ENCODE assay signal across 1 cellular context in genomic region chr1:31771891-31772668, GRCh38.
TF ChIP-seq lines count a peak whose summit lies in the region.

No MANE protein-coding gene starts in this region.

TF ChIP-seq in GM12878, 131 proteins besides CTCF, POLR2A, EP300 and RAD21 (continued from another document):
- peak; percentile 34; the same call in 1 of the 2 replicates for TF ChIP-seq E2F4 (IDR thresholded peaks at IDR 0.05; ENCODE audit: low read depth, low read length)
- TF ChIP-seq EZH2 (IDR thresholded peaks at IDR 0.05; ENCODE audit: borderline replicate concordance, control insufficient read depth, low read depth, low read length) = 0 out of 2 replicates have a peak, but pooled peaks have one; percentile 6
- peak in 1 of 2 experiments; percentile 48; a peak in 2 of 4 replicates for TF ChIP-seq BHLHE40 (IDR thresholded peaks at IDR 0.05; ENCODE audit: borderline replicate concordance in 1 of 2, low read depth in 2 of 2, low read length in 1 of 2)
- TF ChIP-seq, protein P1, sequence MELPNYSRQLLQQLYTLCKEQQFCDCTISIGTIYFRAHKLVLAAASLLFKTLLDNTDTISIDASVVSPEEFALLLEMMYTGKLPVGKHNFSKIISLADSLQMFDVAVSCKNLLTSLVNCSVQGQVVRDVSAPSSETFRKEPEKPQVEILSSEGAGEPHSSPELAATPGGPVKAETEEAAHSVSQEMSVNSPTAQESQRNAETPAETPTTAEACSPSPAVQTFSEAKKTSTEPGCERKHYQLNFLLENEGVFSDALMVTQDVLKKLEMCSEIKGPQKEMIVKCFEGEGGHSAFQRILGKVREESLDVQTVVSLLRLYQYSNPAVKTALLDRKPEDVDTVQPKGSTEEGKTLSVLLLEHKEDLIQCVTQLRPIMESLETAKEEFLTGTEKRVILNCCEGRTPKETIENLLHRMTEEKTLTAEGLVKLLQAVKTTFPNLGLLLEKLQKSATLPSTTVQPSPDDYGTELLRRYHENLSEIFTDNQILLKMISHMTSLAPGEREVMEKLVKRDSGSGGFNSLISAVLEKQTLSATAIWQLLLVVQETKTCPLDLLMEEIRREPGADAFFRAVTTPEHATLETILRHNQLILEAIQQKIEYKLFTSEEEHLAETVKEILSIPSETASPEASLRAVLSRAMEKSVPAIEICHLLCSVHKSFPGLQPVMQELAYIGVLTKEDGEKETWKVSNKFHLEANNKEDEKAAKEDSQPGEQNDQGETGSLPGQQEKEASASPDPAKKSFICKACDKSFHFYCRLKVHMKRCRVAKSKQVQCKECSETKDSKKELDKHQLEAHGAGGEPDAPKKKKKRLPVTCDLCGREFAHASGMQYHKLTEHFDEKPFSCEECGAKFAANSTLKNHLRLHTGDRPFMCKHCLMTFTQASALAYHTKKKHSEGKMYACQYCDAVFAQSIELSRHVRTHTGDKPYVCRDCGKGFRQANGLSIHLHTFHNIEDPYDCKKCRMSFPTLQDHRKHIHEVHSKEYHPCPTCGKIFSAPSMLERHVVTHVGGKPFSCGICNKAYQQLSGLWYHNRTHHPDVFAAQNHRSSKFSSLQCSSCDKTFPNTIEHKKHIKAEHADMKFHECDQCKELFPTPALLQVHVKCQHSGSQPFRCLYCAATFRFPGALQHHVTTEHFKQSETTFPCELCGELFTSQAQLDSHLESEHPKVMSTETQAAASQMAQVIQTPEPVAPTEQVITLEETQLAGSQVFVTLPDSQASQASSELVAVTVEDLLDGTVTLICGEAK (IDR thresholded peaks at IDR 0.05; ENCODE audit: borderline replicate concordance) = no peak
- TF ChIP-seq, protein P2, sequence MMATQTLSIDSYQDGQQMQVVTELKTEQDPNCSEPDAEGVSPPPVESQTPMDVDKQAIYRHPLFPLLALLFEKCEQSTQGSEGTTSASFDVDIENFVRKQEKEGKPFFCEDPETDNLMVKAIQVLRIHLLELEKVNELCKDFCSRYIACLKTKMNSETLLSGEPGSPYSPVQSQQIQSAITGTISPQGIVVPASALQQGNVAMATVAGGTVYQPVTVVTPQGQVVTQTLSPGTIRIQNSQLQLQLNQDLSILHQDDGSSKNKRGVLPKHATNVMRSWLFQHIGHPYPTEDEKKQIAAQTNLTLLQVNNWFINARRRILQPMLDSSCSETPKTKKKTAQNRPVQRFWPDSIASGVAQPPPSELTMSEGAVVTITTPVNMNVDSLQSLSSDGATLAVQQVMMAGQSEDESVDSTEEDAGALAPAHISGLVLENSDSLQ (IDR thresholded peaks at IDR 0.05) = no peak
